Comparison of ENCODE assay signal across 19 cellular contexts in genomic region chr1:193325042-193325441, GRCh38.
"Had no signal": no experiment of that assay in that cellular context is flagged by ENCODE, and none has a peak within 500 bp of the region (broad histone marks: within the 10 kb centered on the region; RNA-seq: fewer than 3 reads in every experiment).

No MANE protein-coding gene starts in this region.

- H3K36me3 ChIP-seq: gastroesophageal sphincter, left lung had no signal

- H3K4me3 ChIP-seq: gastroesophageal sphincter, left lung had no signal

- H3K79me2 ChIP-seq: parathyroid adenoma had no signal

- H3K27me3 ChIP-seq: gastroesophageal sphincter, left lung had no signal

- H2AFZ ChIP-seq: parathyroid adenoma had no signal

- H3K9ac ChIP-seq: parathyroid adenoma had no signal

- DNase-seq: activated B cell treated with CpG ODN at 0.5 μM for 24 hours; activated CD4-positive, alpha-beta T cell treated with anti-CD3 and anti-CD28 coated beads for 48 hours; activated CD8-positive, alpha-beta T cell treated with anti-CD3 and anti-CD28 coated beads for 36 hours; activated effector memory CD4-positive, alpha-beta T cell treated with Interleukin-2 at 50 U/mL for 16 hours; activated T-cell treated with anti-CD3 and anti-CD28 coated beads, Interleukin-2, amount 50 U/mL, for 4 hours; amniotic stem cell; dermis blood vessel endothelial cell; effector memory CD8-positive, alpha-beta T cell; erythroblast; left lung; naive thymus-derived CD8-positive, alpha-beta T cell; retina; stimulated activated CD4-positive, alpha-beta T cell treated with anti-CD3 and anti-CD28 coated beads, Interleukin-15, amount 100 ng/mL, for 24 hours; stimulated activated CD4-positive, alpha-beta T cell treated with anti-CD3 and anti-CD28 coated beads, Interleukin-4, amount 100 ng/mL, for 24 hours; stimulated activated naive CD4-positive, alpha-beta T cell treated with Interleukin-2 at 50 U/mL for 16 hours; substantia nigra had no signal

- H3K4me1 ChIP-seq: gastroesophageal sphincter, left lung, parathyroid adenoma had no signal

- H3K27ac ChIP-seq: gastroesophageal sphincter, left lung, parathyroid adenoma had no signal

- ATAC-seq: activated CD8-positive, alpha-beta T cell treated with anti-CD3 and anti-CD28 coated beads for 36 hours; activated naive CD4-positive, alpha-beta T cell treated with anti-CD3 and anti-CD28 coated beads, Interleukin-2, amount 50 U/mL, for 72 hours; activated T-cell treated with anti-CD3 and anti-CD28 coated beads, Interleukin-2, amount 50 U/mL, for 4 hours; effector memory CD8-positive, alpha-beta T cell; gastroesophageal sphincter; left lung; naive thymus-derived CD8-positive, alpha-beta T cell had no signal
